9 cellular contexts compared by ENCODE assay signal in genomic region chr12:124910561-124911478, GRCh38. TPM values are rescaled to one million over a fixed set of nuclear protein-coding genes. Genes with fewer than 3 reads are reported as not detected.
DNase-seq lines count a peak whose midpoint lies in the region; ATAC-seq and TF ChIP-seq lines count a peak whose summit lies in the region.
"Had no signal": no experiment of that assay in that cellular context is flagged by ENCODE, and none has a peak within 500 bp of the region (broad histone marks: within the 10 kb centered on the region; RNA-seq: fewer than 3 reads in every experiment).

No MANE protein-coding gene starts in this region.

- H3K9me3 Mint-ChIP-seq in CD4-positive, CD25-positive, alpha-beta regulatory T cell: peaks cover 0 to 9% (median 0%) of the 10 kb centered on the region in 7 donors

- H3K4me1 ChIP-seq in CD4-positive, CD25-positive, alpha-beta regulatory T cell (ENCODE audit: control insufficient read depth, insufficient read depth, low read length, poor library complexity, severe bottlenecking): peaks cover 38% of the 10 kb centered on the region
- peaks cover 2% of the 10 kb centered on the region for H3K4me1 ChIP-seq in endocrine pancreas (ENCODE audit: control insufficient read depth, insufficient read depth, low read length)

- peak overlapping the region; percentile 10 for H3K27ac ChIP-seq in CD4-positive, CD25-positive, alpha-beta regulatory T cell (ENCODE audit: insufficient read depth, low read length, poor library complexity, severe bottlenecking)

- H3K27ac Mint-ChIP-seq in CD4-positive, CD25-positive, alpha-beta regulatory T cell: peak overlapping the region; percentile 44 to 82 (median 66)

- peak overlapping the region; percentile 39 to 80 (median 66) for H3K4me3 Mint-ChIP-seq in CD4-positive, CD25-positive, alpha-beta regulatory T cell

- H3K4me1 Mint-ChIP-seq in CD4-positive, CD25-positive, alpha-beta regulatory T cell: peaks cover 25 to 61% (median 48%) of the 10 kb centered on the region in 4 donors

- H3K36me3 Mint-ChIP-seq in CD4-positive, CD25-positive, alpha-beta regulatory T cell: peaks cover 31% of the 10 kb centered on the region

- peaks cover 23% of the 10 kb centered on the region for H3K36me3 ChIP-seq in CD4-positive, CD25-positive, alpha-beta regulatory T cell (ENCODE audit: control insufficient read depth, insufficient read depth, low read length)
- peaks cover 28% of the 10 kb centered on the region for H3K36me3 ChIP-seq in endocrine pancreas (ENCODE audit: control insufficient read depth, insufficient read depth, low read length)

- TF ChIP-seq POLR2A in NB4 (IDR thresholded peaks at IDR 0.05; ENCODE audit: extremely low read depth, insufficient read length): peak; percentile 26

- ATAC-seq in CD4-positive, CD25-positive, alpha-beta regulatory T cell (ENCODE audit: low read depth in 2 of 2): no peak
- ATAC-seq in omental fat pad (ENCODE audit: low FRiP score) (peak; percentile 4), HG02588 (IDR thresholded peaks at IDR 0.05; ENCODE audit: unreplicated experiment) (no peak), HG03025 (IDR thresholded peaks at IDR 0.05; ENCODE audit: low FRiP score, unreplicated experiment) (no peak)

- peak overlapping the region; percentile 67 for H3K4me3 ChIP-seq in CD4-positive, CD25-positive, alpha-beta regulatory T cell (ENCODE audit: low read depth, low read length)
- H3K4me3 ChIP-seq in NB4 (ENCODE audit: low read depth, low read length) (peak overlapping the region; percentile 6), endocrine pancreas (ENCODE audit: control insufficient read depth, insufficient read depth, low read length) (peak overlapping the region; percentile 81)

- no peak overlapping the region for H3K9ac ChIP-seq in endocrine pancreas (ENCODE audit: control insufficient read depth, insufficient read depth, low read length)

- no peaks in the 10 kb centered on the region for H3K27me3 ChIP-seq in CD4-positive, CD25-positive, alpha-beta regulatory T cell (ENCODE audit: control insufficient read depth, insufficient read depth, low read length)
- H3K27me3 ChIP-seq in endocrine pancreas (ENCODE audit: control insufficient read depth, insufficient read depth, low read length): no peaks in the 10 kb centered on the region

- H3K27me3 Mint-ChIP-seq in CD4-positive, CD25-positive, alpha-beta regulatory T cell: peaks cover 18% of the 10 kb centered on the region

- TF ChIP-seq CTCF in NB4 (IDR thresholded peaks at IDR 0.05; ENCODE audit: low read depth, low read length) (no peak), omental fat pad (IDR thresholded peaks at IDR 0.05) (no peak)

- DNase-seq in CD4-positive, CD25-positive, alpha-beta regulatory T cell: peak in 1 of 3 donors; percentile 36
- DNase-seq in NB4 (ENCODE audit: low read depth): peak; percentile 22
- DNase-seq in omental fat pad (ENCODE audit: low spot score): no peak
- no peak for DNase-seq in NCI-H526 treated with DMSO at 0.1 percent for 48 hours (lab: John Stamatoyannopoulos, UW)
- no peak for DNase-seq in activated CD4-positive, CD25-positive, alpha-beta regulatory T cell treated with anti-CD3 and anti-CD28 coated beads, Interleukin-2, amount 50 U/mL, for 72 hours
- DNase-seq: occipital lobe had no signal

- H3K9me3 ChIP-seq in CD4-positive, CD25-positive, alpha-beta regulatory T cell (ENCODE audit: control insufficient read depth in 2 of 2, low read length in 2 of 2): no peaks in the 10 kb centered on the region
- H3K9me3 ChIP-seq in endocrine pancreas (ENCODE audit: control insufficient read depth, low read length): no peaks in the 10 kb centered on the region

RNA-seq across cellular contexts. Expression of gene UBC, which starts 3.6 kb away (rescaled TPM):
- 2,012 TPM for total RNA-seq in CD4-positive, CD25-positive, alpha-beta regulatory T cell
- polyA plus RNA-seq in CD4-positive, CD25-positive, alpha-beta regulatory T cell: 1,000 to 10,000 TPM; 1,179 to 1,557 (median 1,450) TPM
- 1,000 to 10,000 TPM; 1,220 to 2,129 (median 1,369) TPM for total RNA-seq in omental fat pad

RNA-seq across cellular contexts. Expression of gene SCARB1, which starts 47.2 kb away (rescaled TPM):
- total RNA-seq in CD4-positive, CD25-positive, alpha-beta regulatory T cell: 1.2 TPM
- polyA plus RNA-seq in CD4-positive, CD25-positive, alpha-beta regulatory T cell: under 1 TPM; 0.52 to 0.81 (median 0.69) TPM
- total RNA-seq in omental fat pad: 10 to 100 TPM; 24.2 to 79.4 (median 59.4) TPM

Comparison
In these comparisons a context has a peak if more than half of its experiments do, and no peak if none do; other contexts are left out.
1. H3K4me3 ChIP-seq: peak in every context shown above with its lines; median percentile 81 in endocrine pancreas; 67 in CD4-positive, CD25-positive, alpha-beta regulatory T cell; 6 in NB4.
2. RNA of gene SCARB1, which starts 47.2 kb away (total RNA-seq): 24.2 to 79.4 TPM in omental fat pad; 1.2 TPM in CD4-positive, CD25-positive, alpha-beta regulatory T cell (single experiment); every median in the first group is over 10 times any median in the second.